ENCODE assay signal across 30 cellular contexts in the genomic region with DNA sequence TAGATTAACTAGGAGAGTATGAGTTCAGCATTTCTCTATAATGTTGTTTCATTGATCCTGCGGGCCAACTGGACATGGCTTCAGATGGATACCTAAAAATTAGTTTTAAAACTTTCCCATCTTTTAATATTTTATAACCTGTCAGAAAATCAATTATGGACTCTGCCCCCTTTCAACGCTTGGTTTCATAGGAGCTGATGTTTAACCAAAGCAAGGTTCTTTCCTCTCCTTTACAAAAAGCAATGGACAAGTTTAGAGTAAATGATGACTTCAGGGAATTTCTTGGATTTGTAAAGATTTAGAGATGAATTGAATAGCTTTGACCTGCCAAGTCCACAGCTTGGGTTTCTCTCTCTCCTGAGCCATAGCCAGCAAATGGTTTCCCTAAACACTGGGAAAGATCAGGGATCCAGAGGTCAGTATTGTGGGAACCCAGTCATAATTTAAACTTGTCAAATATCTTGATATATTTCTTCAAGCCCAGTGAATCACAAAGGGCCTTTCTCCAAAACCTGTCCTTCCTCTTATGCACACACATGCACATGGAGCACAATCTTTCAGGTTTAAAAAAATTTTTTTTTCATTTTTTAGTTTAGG.
A peak's percentile ranks its signal among the peaks of the same experiment; 100 is the strongest.
DNase-seq lines count a peak whose midpoint lies in the region; ATAC-seq, FAIRE-seq and TF ChIP-seq lines count a peak whose summit lies in the region.
"Had no signal": no experiment of that assay in that cellular context is flagged by ENCODE, and none has a peak within 500 bp of the region (broad histone marks: within the 10 kb centered on the region; RNA-seq: fewer than 3 reads in every experiment).

No MANE protein-coding gene starts in this region.

- H3K9me3 Mint-ChIP-seq in effector memory CD8-positive, alpha-beta T cell, result no peaks in the 10 kb centered on the region
- H3K9me3 Mint-ChIP-seq: activated CD4-positive, alpha-beta memory T cell treated with anti-CD3 and anti-CD28 coated beads, Interleukin-2, amount 10 ng/mL, durations not matched to agents 7 days and 5 days; activated naive CD4-positive, alpha-beta T cell treated with anti-CD3 and anti-CD28 coated beads, Interleukin-2, amount 10 ng/mL, durations not matched to agents 7 days and 5 days; activated T-helper 1 cell treated with anti-CD3 and anti-CD28 coated beads, Interleukin-12 subunit alpha, Interleukin-12 subunit beta, Interleukin-2, Interleukin-4 antibody, amounts not matched to agents 30 ng/mL and 10 ng/mL and 1 ng/mL, durations not matched to agents 14 hours and 24 hours and 36 hours; H9; stimulated activated naive CD8-positive, alpha-beta T cell treated with anti-CD3 and anti-CD28 coated beads, Interleukin-15, Interleukin-2, amounts not matched to agents 100 ng/mL and 50 ng/mL, for 24 hours; T-helper 2 cell treated with Interferon-gamma antibody and Interleukin-4, amounts not matched to agents 5 μg/mL and 100 μg/mL, for 36 hours had no signal

- H3K9me3 ChIP-seq in left lung (no peaks in the 10 kb centered on the region), small intestine (ENCODE audit: control insufficient read depth, low read depth) (no peaks in the 10 kb centered on the region)
- H3K9me3 ChIP-seq: adrenal gland, lower lobe of right lung, mucosa of descending colon, ovary, spleen, thoracic aorta had no signal

- no peak for FAIRE-seq in small intestine (lab: Jason Lieb, UNC)
- FAIRE-seq: endothelial cell of umbilical vein, GM12892, islet of Langerhans, urothelium cell line had no signal

- intact Hi-C loops in left lung (cut with DNase I), result no loop called here

- no peak overlapping the region for H3K27ac Mint-ChIP-seq in effector memory CD8-positive, alpha-beta T cell
- H3K27ac Mint-ChIP-seq: activated CD4-positive, alpha-beta memory T cell treated with anti-CD3 and anti-CD28 coated beads, Interleukin-2, amount 10 ng/mL, durations not matched to agents 7 days and 5 days; activated naive CD4-positive, alpha-beta T cell treated with anti-CD3 and anti-CD28 coated beads, Interleukin-2, amount 10 ng/mL, durations not matched to agents 7 days and 5 days; activated T-helper 1 cell treated with anti-CD3 and anti-CD28 coated beads, Interleukin-12 subunit alpha, Interleukin-12 subunit beta, Interleukin-2, Interleukin-4 antibody, amounts not matched to agents 30 ng/mL and 10 ng/mL and 1 ng/mL, durations not matched to agents 14 hours and 24 hours and 36 hours; H9; stimulated activated naive CD8-positive, alpha-beta T cell treated with anti-CD3 and anti-CD28 coated beads, Interleukin-15, Interleukin-2, amounts not matched to agents 100 ng/mL and 50 ng/mL, for 24 hours; T-helper 2 cell treated with Interferon-gamma antibody and Interleukin-4, amounts not matched to agents 5 μg/mL and 100 μg/mL, for 36 hours had no signal

- H3K4me3 ChIP-seq in choroid plexus epithelial cell (ENCODE audit: low read depth, low read length) (no peak overlapping the region), left lung (no peak overlapping the region), small intestine (ENCODE audit: low read depth in 1 of 2, low read length in 2 of 2) (no peak overlapping the region)
- H3K4me3 ChIP-seq: adrenal gland, lower lobe of right lung, mucosa of descending colon, ovary, spleen, thoracic aorta had no signal

- H3K27ac ChIP-seq in left lung (no peak overlapping the region), small intestine (ENCODE audit: low read depth in 1 of 2, low read length in 1 of 2) (no peak overlapping the region)
- H3K27ac ChIP-seq: adrenal gland, lower lobe of right lung, ovary, spleen, thoracic aorta had no signal

- H3K4me1 ChIP-seq in left lung (no peaks in the 10 kb centered on the region), small intestine (ENCODE audit: control insufficient read depth in 2 of 2, insufficient read depth in 1 of 2, low read depth in 1 of 2, low read length in 1 of 2) (peaks cover 3 to 4% of the 10 kb centered on the region in 2 donors)
- H3K4me1 ChIP-seq: lower lobe of right lung had no signal

- H3K4me1 Mint-ChIP-seq in effector memory CD8-positive, alpha-beta T cell (ENCODE audit: low read depth in 2 of 2), result peaks cover 0 to 2% of the 10 kb centered on the region in 2 donors
- H3K4me1 Mint-ChIP-seq: activated CD4-positive, alpha-beta memory T cell treated with anti-CD3 and anti-CD28 coated beads, Interleukin-2, amount 10 ng/mL, durations not matched to agents 7 days and 5 days; activated naive CD4-positive, alpha-beta T cell treated with anti-CD3 and anti-CD28 coated beads, Interleukin-2, amount 10 ng/mL, durations not matched to agents 7 days and 5 days had no signal

- no peaks in the 10 kb centered on the region for H3K36me3 Mint-ChIP-seq in effector memory CD8-positive, alpha-beta T cell (ENCODE audit: insufficient read depth)
- H3K36me3 Mint-ChIP-seq: activated naive CD4-positive, alpha-beta T cell treated with anti-CD3 and anti-CD28 coated beads, Interleukin-2, amount 10 ng/mL, durations not matched to agents 7 days and 5 days had no signal

- DNase-seq in HT-29 (ENCODE audit: low spot score) (peak; percentile 42), choroid plexus epithelial cell (ENCODE audit: low read depth) (peak; percentile 15), left lung (no peak), small intestine (peak; percentile 40), OCI-M2 (lab: John Stamatoyannopoulos, UW; ENCODE audit: unreplicated experiment) (no peak), NOMO-1 treated with DMSO at 0.1 percent for 48 hours (lab: John Stamatoyannopoulos, UW; ENCODE audit: unreplicated experiment) (no peak)
- DNase-seq in effector memory CD8-positive, alpha-beta T cell, result no peak
- DNase-seq: activated CD4-positive, alpha-beta memory T cell treated with anti-CD3 and anti-CD28 coated beads, Interleukin-2, amount 10 ng/mL, durations not matched to agents 7 days and 5 days; activated CD8-positive, alpha-beta memory T cell treated with anti-CD3 and anti-CD28 coated beads, Interleukin-2, amount 50 U/mL, for 4 hours; activated naive CD4-positive, alpha-beta T cell treated with anti-CD3 and anti-CD28 coated beads, Interleukin-2, amount 10 ng/mL, durations not matched to agents 7 days and 5 days; adrenal gland; H9; head of caudate nucleus; Kasumi-1; lower lobe of right lung; NCI-H146; NCI-H2107; ovary; SIG-M5; spleen; stimulated activated CD8-positive, alpha-beta memory T cell treated with anti-CD3 and anti-CD28 coated beads, Interleukin-4, amount 100 ng/mL, for 48 hours had no signal

- peaks cover 6 to 34% of the 10 kb centered on the region in 2 donors for H3K27me3 Mint-ChIP-seq in effector memory CD8-positive, alpha-beta T cell
- H3K27me3 Mint-ChIP-seq: activated CD4-positive, alpha-beta memory T cell treated with anti-CD3 and anti-CD28 coated beads, Interleukin-2, amount 10 ng/mL, durations not matched to agents 7 days and 5 days; stimulated activated naive CD8-positive, alpha-beta T cell treated with anti-CD3 and anti-CD28 coated beads, Interleukin-15, Interleukin-2, amounts not matched to agents 100 ng/mL and 50 ng/mL, for 24 hours had no signal

- no peaks in the 10 kb centered on the region for H3K36me3 ChIP-seq in left lung
- H3K36me3 ChIP-seq in small intestine (ENCODE audit: control insufficient read depth in 2 of 2, insufficient read depth in 2 of 2, low read length in 2 of 2), result no peaks in the 10 kb centered on the region
- H3K36me3 ChIP-seq: adrenal gland, lower lobe of right lung, ovary, spleen, thoracic aorta had no signal

- no peaks in the 10 kb centered on the region for H3K27me3 ChIP-seq in left lung
- H3K27me3 ChIP-seq in small intestine (ENCODE audit: control insufficient read depth in 2 of 2, insufficient read depth in 2 of 2, low read length in 2 of 2), result no peaks in the 10 kb centered on the region
- H3K27me3 ChIP-seq: adrenal gland, ovary, spleen had no signal

- no peak overlapping the region for H3K4me3 Mint-ChIP-seq in effector memory CD8-positive, alpha-beta T cell
- H3K4me3 Mint-ChIP-seq: activated CD4-positive, alpha-beta memory T cell treated with anti-CD3 and anti-CD28 coated beads, Interleukin-2, amount 10 ng/mL, durations not matched to agents 7 days and 5 days; activated naive CD4-positive, alpha-beta T cell treated with anti-CD3 and anti-CD28 coated beads, Interleukin-2, amount 10 ng/mL, durations not matched to agents 7 days and 5 days; activated T-helper 1 cell treated with anti-CD3 and anti-CD28 coated beads, Interleukin-12 subunit alpha, Interleukin-12 subunit beta, Interleukin-2, Interleukin-4 antibody, amounts not matched to agents 30 ng/mL and 10 ng/mL and 1 ng/mL, durations not matched to agents 14 hours and 24 hours and 36 hours; H9; stimulated activated naive CD8-positive, alpha-beta T cell treated with anti-CD3 and anti-CD28 coated beads, Interleukin-15, Interleukin-2, amounts not matched to agents 100 ng/mL and 50 ng/mL, for 24 hours; T-helper 2 cell treated with Interferon-gamma antibody and Interleukin-4, amounts not matched to agents 5 μg/mL and 100 μg/mL, for 36 hours had no signal

- TF ChIP-seq CTCF in choroid plexus epithelial cell (conservative IDR thresholded peaks at IDR 0.05; ENCODE audit: low read depth, low read length) (no peak), left lung (IDR thresholded peaks at IDR 0.05) (no peak)

- 23 to 48% (median 33%) methylated on average over 2 of the region's 2 CpGs for WGBS in small intestine, 3 donors

- peak; percentile 26 for ATAC-seq in left lung
- no peak for ATAC-seq in effector memory CD8-positive, alpha-beta T cell (replicated peaks)
- ATAC-seq: lower lobe of right lung, mucosa of descending colon had no signal

Comparison
In these comparisons a context has a peak if more than half of its experiments do, and no peak if none do; other contexts are left out.
1. DNase-seq: peak in HT-29 (single experiment), choroid plexus epithelial cell (single experiment) and small intestine (single experiment); none in left lung (0 of 2), OCI-M2 (single experiment), NOMO-1 treated with DMSO at 0.1 percent for 48 hours (single experiment) and effector memory CD8-positive, alpha-beta T cell (0 of 3).